ENCODE assay signal across 1 cellular context in genomic region chr18:56468379-56468778, GRCh38.
TF ChIP-seq lines count a peak whose summit lies in the region.

No MANE protein-coding gene starts in this region.

TF ChIP-seq in IMR-90, 13 proteins besides CTCF, POLR2A, EP300 and RAD21 (continued from another document):
- TF ChIP-seq BHLHE40 (IDR thresholded peaks at IDR 0.05; ENCODE audit: low read depth, low read length) (no peak), MXI1 (IDR thresholded peaks at IDR 0.05; ENCODE audit: borderline replicate concordance, low read depth, low read length) (no peak), CHD1 (IDR thresholded peaks at IDR 0.05; ENCODE audit: low read depth, low read length) (no peak), NFE2L2 (IDR thresholded peaks at IDR 0.05; ENCODE audit: low read depth, low read length) (no peak), SMC3 (IDR thresholded peaks at IDR 0.05; ENCODE audit: low read depth, low read length) (no peak), RCOR1 (IDR thresholded peaks at IDR 0.05; ENCODE audit: insufficient replicate concordance, low read length) (no peak), USF2 (IDR thresholded peaks at IDR 0.05; ENCODE audit: low read depth, low read length) (no peak), MAFK (IDR thresholded peaks at IDR 0.05; ENCODE audit: low read depth, low read length) (no peak), CEBPB (IDR thresholded peaks at IDR 0.05; ENCODE audit: low read depth, low read length) (no peak)
- TF ChIP-seq, protein P1, sequence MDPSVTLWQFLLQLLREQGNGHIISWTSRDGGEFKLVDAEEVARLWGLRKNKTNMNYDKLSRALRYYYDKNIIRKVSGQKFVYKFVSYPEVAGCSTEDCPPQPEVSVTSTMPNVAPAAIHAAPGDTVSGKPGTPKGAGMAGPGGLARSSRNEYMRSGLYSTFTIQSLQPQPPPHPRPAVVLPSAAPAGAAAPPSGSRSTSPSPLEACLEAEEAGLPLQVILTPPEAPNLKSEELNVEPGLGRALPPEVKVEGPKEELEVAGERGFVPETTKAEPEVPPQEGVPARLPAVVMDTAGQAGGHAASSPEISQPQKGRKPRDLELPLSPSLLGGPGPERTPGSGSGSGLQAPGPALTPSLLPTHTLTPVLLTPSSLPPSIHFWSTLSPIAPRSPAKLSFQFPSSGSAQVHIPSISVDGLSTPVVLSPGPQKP (IDR thresholded peaks at IDR 0.05; ENCODE audit: borderline replicate concordance, low read depth, low read length), result no peak
